In the genomic region with DNA sequence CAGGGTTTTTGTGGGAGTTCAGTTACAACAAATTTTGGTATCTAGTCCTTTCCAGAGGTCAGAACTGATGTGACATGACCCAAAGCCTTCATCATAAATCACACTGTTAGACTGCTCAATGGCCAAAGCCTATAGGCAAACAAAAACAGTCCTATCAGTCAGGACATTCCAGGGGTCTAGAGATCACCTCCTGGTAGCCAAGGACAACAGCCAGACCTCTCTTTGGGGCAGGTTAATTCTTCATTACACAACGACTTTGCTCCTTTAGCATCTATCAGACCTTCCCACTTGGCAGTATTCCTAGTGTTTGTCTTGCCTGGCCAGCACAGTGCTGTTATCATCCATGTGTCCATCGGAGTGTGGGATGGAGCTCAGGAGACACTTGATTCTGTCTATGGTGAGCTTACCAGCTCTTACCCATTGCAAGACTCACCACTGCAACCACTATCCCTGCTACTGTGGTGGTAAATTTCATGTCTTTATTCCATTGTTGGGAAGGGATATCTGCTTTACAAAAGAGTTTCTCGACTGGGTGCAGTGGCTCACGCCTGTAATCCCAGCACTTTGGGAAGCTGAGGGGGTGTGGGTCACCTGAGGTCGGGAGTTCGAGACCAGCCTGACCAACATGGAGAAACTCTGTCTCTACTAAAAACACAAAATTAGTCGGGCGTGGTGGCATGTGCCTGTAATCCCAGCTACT, we compare ENCODE assay signal across 19 cellular contexts.
DNase-seq lines count a peak whose midpoint lies in the region; ATAC-seq and TF ChIP-seq lines count a peak whose summit lies in the region.
"Had no signal": no experiment of that assay in that cellular context is flagged by ENCODE, and none has a peak within 500 bp of the region (broad histone marks: within the 10 kb centered on the region; RNA-seq: fewer than 3 reads in every experiment).

No MANE protein-coding gene starts in this region.

- POLR2A ChIA-PET in IMR-90 (lab: Charles Lee; ENCODE audit: unreplicated experiment) = no interaction called here

- no peak overlapping the region for H2AK9ac ChIP-seq in IMR-90 (replicated peaks; ENCODE audit: low read depth, low read length, poor library complexity)

- no peak overlapping the region for H4K91ac ChIP-seq in IMR-90 (ENCODE audit: insufficient read depth, low read depth, low read length)

- 0 out of 2 replicates have a peak overlapping the region, but pooled peaks have one; percentile 21 for H3K56ac ChIP-seq in IMR-90 (ENCODE audit: extremely low read depth, insufficient read depth, low read length)

- H3K27ac ChIP-seq in IMR-90 (ENCODE audit: insufficient read depth, low read length) = no peak overlapping the region
- H3K27ac ChIP-seq in endodermal cell (ENCODE audit: low read depth, low read length) = no peak overlapping the region
- H3K27ac ChIP-seq: RWPE1, SK-N-MC had no signal

- H3K4me1 ChIP-seq in IMR-90 (ENCODE audit: control insufficient read depth, insufficient read depth, low read length) (no peaks in the 10 kb centered on the region), endodermal cell (ENCODE audit: control insufficient read depth, insufficient read depth, low read length) (no peaks in the 10 kb centered on the region)

- H3K4ac ChIP-seq in IMR-90 (ENCODE audit: low read depth, low read length) = no peak overlapping the region

- WGBS in IMR-90 (ENCODE audit: extremely low coverage in 2 of 2, insufficient read length in 1 of 2), 2 experiments = no CpG with 5 or more reads among the region's 8 CpGs
- 79 to 87% methylated on average over 4 to 8 of the region's 8 CpGs for WGBS in endodermal cell (ENCODE audit: insufficient coverage in 1 of 2, insufficient read length in 1 of 2), 2 experiments

- BruUV-seq in IMR-90 (replicated peaks; lab: Mats Ljungman, UMichigan) = no TSS peak

- H3K9me3 Mint-ChIP-seq in endodermal cell = no peaks in the 10 kb centered on the region
- H3K9me3 Mint-ChIP-seq in natural killer cell = no peaks in the 10 kb centered on the region
- H3K9me3 Mint-ChIP-seq: CD4-positive, CD25-positive, alpha-beta regulatory T cell had no signal

- H3K9me3 ChIP-seq in IMR-90 (ENCODE audit: control insufficient read depth, insufficient read depth, low read length) (no peaks in the 10 kb centered on the region), endodermal cell (ENCODE audit: control insufficient read depth, low read length) (no peaks in the 10 kb centered on the region)

- peak; percentile 55 for DNase-seq in HuH-7 (ENCODE audit: low spot score)
- DNase-seq in IMR-90 = no peak
- peak; percentile 43 for DNase-seq in endodermal cell
- DNase-seq in natural killer cell = no peak
- no peak for DNase-seq in hippocampal formation (lab: John Stamatoyannopoulos, UW)
- no peak for DNase-seq in DMS153 (lab: John Stamatoyannopoulos, UW)
- DNase-seq: CD4-positive, CD25-positive, alpha-beta regulatory T cell; KBM-7; MM.1S; NCI-H1092; NCI-H1436; NCI-H187 treated with DMSO at 0.1 percent for 48 hours; NCI-H2107; NCI-H69; SHP77 treated with DMSO at 0.1 percent for 48 hours had no signal

- H3K27me3 Mint-ChIP-seq in endodermal cell (ENCODE audit: insufficient read depth) (peaks cover 2% of the 10 kb centered on the region), natural killer cell (ENCODE audit: low read depth in 2 of 2) (peaks cover 8 to 9% of the 10 kb centered on the region in 2 donors)

- no peak for TF ChIP-seq CTCF in IMR-90 (conservative IDR thresholded peaks at IDR 0.05; ENCODE audit: low read depth, low read length)
- TF ChIP-seq CTCF in endodermal cell (conservative IDR thresholded peaks at IDR 0.05) = no peak
- TF ChIP-seq CTCF in natural killer cell (IDR thresholded peaks at IDR 0.05) = no peak

- peak overlapping the region; percentile 43 for H2AFZ ChIP-seq in IMR-90 (replicated peaks; ENCODE audit: low read length, poor library complexity)

- no peaks in the 10 kb centered on the region for H3K79me1 ChIP-seq in IMR-90 (ENCODE audit: low read depth in 1 of 2, low read length in 2 of 2)

- no peak overlapping the region for H4K5ac ChIP-seq in IMR-90 (ENCODE audit: low read depth, low read length)

- H3K18ac ChIP-seq in IMR-90 (ENCODE audit: low read depth, low read length) = no peak overlapping the region

- no peak overlapping the region for H2BK20ac ChIP-seq in IMR-90 (ENCODE audit: low read depth, low read length)

- no peak overlapping the region for H2BK5ac ChIP-seq in IMR-90 (ENCODE audit: low read depth, low read length, poor library complexity, severe bottlenecking)

- no peak for TF ChIP-seq POLR2A in IMR-90 (IDR thresholded peaks at IDR 0.05; ENCODE audit: low read depth, low read length)

- H3K9ac ChIP-seq in IMR-90 (ENCODE audit: low read depth, low read length) (no peak overlapping the region), endodermal cell (ENCODE audit: extremely low read depth, low read length, poor library complexity, severe bottlenecking) (no peak overlapping the region)

- H3K4me3 ChIP-seq in IMR-90 (ENCODE audit: insufficient read depth, low read depth, low read length) (no peak overlapping the region), endodermal cell (ENCODE audit: low read length) (no peak overlapping the region)
- H3K4me3 ChIP-seq: SK-N-MC had no signal

- no peak overlapping the region for H4K8ac ChIP-seq in IMR-90 (ENCODE audit: low read depth in 2 of 2, low read length in 2 of 2)

- H3K36me3 Mint-ChIP-seq in endodermal cell (ENCODE audit: low read depth) (no peaks in the 10 kb centered on the region), natural killer cell (no peaks in the 10 kb centered on the region)
- H3K36me3 Mint-ChIP-seq: CD4-positive, CD25-positive, alpha-beta regulatory T cell had no signal

- ATAC-seq in IMR-90 (ENCODE audit: low read depth) = no peak
- ATAC-seq in natural killer cell = no peak
- no peak for ATAC-seq in GM21786 (IDR thresholded peaks at IDR 0.05; ENCODE audit: unreplicated experiment)
- ATAC-seq: HCT116 had no signal

- H3K27ac Mint-ChIP-seq in endodermal cell (no peak overlapping the region), natural killer cell (no peak overlapping the region)
- H3K27ac Mint-ChIP-seq: CD4-positive, CD25-positive, alpha-beta regulatory T cell had no signal

- no peak overlapping the region for H2BK120ac ChIP-seq in IMR-90 (ENCODE audit: low read depth, low read length)

- CTCF ChIA-PET in IMR-90 (lab: Yijun Ruan, JAX) = no interaction called here

- in situ Hi-C loops in IMR-90 (cut with MboI; ENCODE audit: low sequenced_read_pairs) = no loop called here

- no peaks in the 10 kb centered on the region for H3K9me1 ChIP-seq in IMR-90 (ENCODE audit: insufficient read depth, low read length)

- intact Hi-C loops in IMR-90 (cut with micrococcal nuclease) (no loop called here), natural killer cell (cut with micrococcal nuclease) (no loop called here)

- H3K4me1 Mint-ChIP-seq in endodermal cell (peaks cover 14% of the 10 kb centered on the region), natural killer cell (peaks cover 38 to 44% of the 10 kb centered on the region in 2 donors)

- H3K23ac ChIP-seq in IMR-90 (ENCODE audit: low read depth, low read length) = no peak overlapping the region

- H3K14ac ChIP-seq in IMR-90 (replicated peaks; ENCODE audit: low read depth, low read length) = no peak overlapping the region

- no peaks in the 10 kb centered on the region for H4K20me1 ChIP-seq in IMR-90 (ENCODE audit: insufficient read depth, low read length)

- H3K4me2 ChIP-seq in IMR-90 (ENCODE audit: low read depth, low read length) = no peak overlapping the region

- no peaks in the 10 kb centered on the region for H3K36me3 ChIP-seq in IMR-90 (ENCODE audit: control insufficient read depth, insufficient read depth, low read length)
- H3K36me3 ChIP-seq in endodermal cell (ENCODE audit: control insufficient read depth, insufficient read depth, low read length) = no peaks in the 10 kb centered on the region

- no peak for TF ChIP-seq RAD21 in IMR-90 (IDR thresholded peaks at IDR 0.05; ENCODE audit: low read length)

- H2AK5ac ChIP-seq in IMR-90 (ENCODE audit: low read depth, low read length) = no peak overlapping the region

- H3K27me3 ChIP-seq in IMR-90 (ENCODE audit: control insufficient read depth, insufficient read depth, low read length) (peaks cover 13% of the 10 kb centered on the region), endodermal cell (ENCODE audit: control insufficient read depth, insufficient read depth, low read length, poor library complexity, severe bottlenecking) (no peaks in the 10 kb centered on the region)

- no peak overlapping the region for H2BK15ac ChIP-seq in IMR-90 (ENCODE audit: low read depth, low read length)

- dilution Hi-C loops in IMR-90 (cut with HindIII; ENCODE audit: low sequenced_read_pairs, unreplicated experiment) = no loop called here

- H3K4me3 Mint-ChIP-seq in endodermal cell (no peak overlapping the region), natural killer cell (peak overlapping the region; percentile 25)
- H3K4me3 Mint-ChIP-seq: CD4-positive, CD25-positive, alpha-beta regulatory T cell had no signal

TF ChIP-seq in IMR-90, 13 proteins besides CTCF, POLR2A, EP300 and RAD21:
- TF ChIP-seq, protein P1, sequence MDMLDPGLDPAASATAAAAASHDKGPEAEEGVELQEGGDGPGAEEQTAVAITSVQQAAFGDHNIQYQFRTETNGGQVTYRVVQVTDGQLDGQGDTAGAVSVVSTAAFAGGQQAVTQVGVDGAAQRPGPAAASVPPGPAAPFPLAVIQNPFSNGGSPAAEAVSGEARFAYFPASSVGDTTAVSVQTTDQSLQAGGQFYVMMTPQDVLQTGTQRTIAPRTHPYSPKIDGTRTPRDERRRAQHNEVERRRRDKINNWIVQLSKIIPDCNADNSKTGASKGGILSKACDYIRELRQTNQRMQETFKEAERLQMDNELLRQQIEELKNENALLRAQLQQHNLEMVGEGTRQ (IDR thresholded peaks at IDR 0.05; ENCODE audit: low read depth, low read length) = no peak

Comparison
In these comparisons a context has a peak if more than half of its experiments do, and no peak if none do; other contexts are left out.
1. DNase-seq: peak in HuH-7 (single experiment) and endodermal cell (single experiment); none in IMR-90 (single experiment), natural killer cell (single experiment), hippocampal formation (0 of 2) and DMS153 (single experiment).